Comparison of ENCODE assay signal across 12 cellular contexts in the genomic region with DNA sequence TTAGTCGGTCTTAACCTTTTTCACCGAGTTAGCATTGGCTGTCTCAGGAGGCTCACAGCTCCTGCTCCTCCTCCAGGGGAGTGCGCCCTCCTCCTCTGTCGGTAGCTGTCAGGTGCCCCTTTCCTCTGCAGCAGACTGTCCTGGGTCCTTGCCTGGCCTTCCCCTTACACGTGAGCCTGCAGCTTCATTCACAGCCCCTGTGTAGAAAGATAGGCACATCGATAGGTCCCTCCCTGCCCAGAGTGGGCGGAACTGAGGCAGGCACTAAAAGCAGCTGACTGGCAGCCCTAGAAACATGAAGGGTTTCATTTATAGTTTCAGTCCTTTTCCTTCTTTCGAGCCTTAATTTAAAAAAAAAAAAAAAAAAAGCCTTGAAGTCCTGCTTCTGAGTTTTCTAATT. TPM values are rescaled to one million over a fixed set of nuclear protein-coding genes. Genes with fewer than 3 reads are reported as not detected.
DNase-seq lines count a peak whose midpoint lies in the region; ATAC-seq, FAIRE-seq and TF ChIP-seq lines count a peak whose summit lies in the region.
"Had no signal": no experiment of that assay in that cellular context is flagged by ENCODE, and none has a peak within 500 bp of the region (broad histone marks: within the 10 kb centered on the region; RNA-seq: fewer than 3 reads in every experiment).

No MANE protein-coding gene starts in this region.

- H3K9me3 Mint-ChIP-seq in osteocyte (ENCODE audit: unreplicated experiment) = no peaks in the 10 kb centered on the region
- H3K9me3 Mint-ChIP-seq: memory B cell had no signal

- DNase-seq in NCI-H2227 (lab: John Stamatoyannopoulos, UW; ENCODE audit: unreplicated experiment) (peak; percentile 26), NCI-H2227 treated with DMSO at 0.1 percent for 48 hours (lab: John Stamatoyannopoulos, UW) (no peak), SK-MEL-5 (ENCODE audit: low read depth, low spot score) (peak; percentile 29), pancreas (peak in 1 of 6 donors; percentile 35), osteocyte (ENCODE audit: extremely low spot score, unreplicated experiment) (no peak), NCI-H1930 (lab: John Stamatoyannopoulos, UW) (no peak), C1 segment of cervical spinal cord (lab: John Stamatoyannopoulos, UW) (no peak)
- DNase-seq: NCI-H2029 had no signal

- H3K9me3 ChIP-seq in HEK293 (ENCODE audit: control insufficient read depth, insufficient read depth, low read depth, low read length) (no peaks in the 10 kb centered on the region), pancreas (no peaks in the 10 kb centered on the region)
- H3K9me3 ChIP-seq: thoracic aorta had no signal

- ATAC-seq in pancreas = peak in 3 of 4 donors; percentile 13 to 38 (median 29)

- H3K4me3 Mint-ChIP-seq in osteocyte (ENCODE audit: unreplicated experiment) = no peak overlapping the region
- H3K4me3 Mint-ChIP-seq: memory B cell had no signal

- no peak for FAIRE-seq in pancreas (lab: Jason Lieb, UNC)

- no peak overlapping the region for H3K4me3 ChIP-seq in HEK293 (ENCODE audit: low read depth, low read length)
- H3K4me3 ChIP-seq in pancreas = no peak overlapping the region
- H3K4me3 ChIP-seq: skin epidermis, thoracic aorta had no signal

- intact Hi-C loops in pancreas (cut with DNase I) = no loop called here

- CTCF ChIA-PET in HEK293 (lab: Yijun Ruan, JAX) = interaction anchor here (1.2 kb wide), 2 partner anchors 8 to 13 kb away, joined by 3 to 4 read pairs; no protein-coding TSS in a partner anchor

- H3K36me3 Mint-ChIP-seq in osteocyte (ENCODE audit: unreplicated experiment) = no peaks in the 10 kb centered on the region

- TF ChIP-seq CTCF in HEK293 (tag by site-specific recombination; IDR thresholded peaks at IDR 0.05) (no peak), pancreas (IDR thresholded peaks at IDR 0.05) (no peak), osteocyte (IDR thresholded peaks at IDR 0.05) (no peak)

- in situ Hi-C loops in SK-MEL-5 (cut with HindIII; ENCODE audit: low pct_unique_long_range_greater_than_20kb, low sequenced_read_pairs) = no loop called here

- peaks cover 42% of the 10 kb centered on the region for H3K4me1 ChIP-seq in HEK293 (ENCODE audit: control insufficient read depth, insufficient read depth, low read length)
- H3K4me1 ChIP-seq in pancreas = peaks cover 8 to 37% (median 21%) of the 10 kb centered on the region in 3 donors

- H3K27ac ChIP-seq in HEK293 (ENCODE audit: extremely low read depth, low read depth, low read length) = no peak overlapping the region
- no peak overlapping the region for H3K27ac ChIP-seq in pancreas
- H3K27ac ChIP-seq: thoracic aorta had no signal

- no peaks in the 10 kb centered on the region for H3K27me3 ChIP-seq in pancreas

- POLR2A ChIA-PET in HEK293 (lab: Yijun Ruan, JAX) = interaction anchor here (1.1 kb wide), 1 partner anchor 97 kb away, joined by 3 read pairs; the partner anchor contains the start of gene SRD5A1

- H3K36me3 ChIP-seq in HEK293 (ENCODE audit: control insufficient read depth in 2 of 2, insufficient read depth in 1 of 2, low read length in 2 of 2) (peaks cover 0 to 29% of the 10 kb centered on the region in 2 experiments; a peak in 1 of 3 replicates), pancreas (no peaks in the 10 kb centered on the region)
- H3K36me3 ChIP-seq: thoracic aorta had no signal

- 40 to 42% methylated on average over 8 of the region's 8 CpGs for WGBS in pancreas, 2 donors

- no peaks in the 10 kb centered on the region for H3K27me3 Mint-ChIP-seq in osteocyte (ENCODE audit: unreplicated experiment)
- H3K27me3 Mint-ChIP-seq: memory B cell had no signal

- no peak overlapping the region for H3K27ac Mint-ChIP-seq in osteocyte (ENCODE audit: unreplicated experiment)
- H3K27ac Mint-ChIP-seq: memory B cell had no signal

- H3K4me1 Mint-ChIP-seq in osteocyte (ENCODE audit: unreplicated experiment) = peaks cover 68% of the 10 kb centered on the region

TF ChIP-seq in HEK293, 187 proteins besides CTCF, POLR2A, EP300 and RAD21 (continues in another document):
- no peak for TF ChIP-seq ZNF792 (tag by site-specific recombination; IDR thresholded peaks at IDR 0.05)
- no peak for TF ChIP-seq ZNF837 (tag by site-specific recombination; IDR thresholded peaks at IDR 0.05)
- no peak for TF ChIP-seq ZNF558 (tag by site-specific recombination; IDR thresholded peaks at IDR 0.05)
- TF ChIP-seq ZNF530 (tag by site-specific recombination; IDR thresholded peaks at IDR 0.05; ENCODE audit: low read depth) = no peak
- no peak for TF ChIP-seq ZNF404 (tag by site-specific recombination; IDR thresholded peaks at IDR 0.05)
- no peak for TF ChIP-seq ZNF529 (tag by site-specific recombination; IDR thresholded peaks at IDR 0.05; ENCODE audit: insufficient replicate concordance)
- TF ChIP-seq, protein P1, sequence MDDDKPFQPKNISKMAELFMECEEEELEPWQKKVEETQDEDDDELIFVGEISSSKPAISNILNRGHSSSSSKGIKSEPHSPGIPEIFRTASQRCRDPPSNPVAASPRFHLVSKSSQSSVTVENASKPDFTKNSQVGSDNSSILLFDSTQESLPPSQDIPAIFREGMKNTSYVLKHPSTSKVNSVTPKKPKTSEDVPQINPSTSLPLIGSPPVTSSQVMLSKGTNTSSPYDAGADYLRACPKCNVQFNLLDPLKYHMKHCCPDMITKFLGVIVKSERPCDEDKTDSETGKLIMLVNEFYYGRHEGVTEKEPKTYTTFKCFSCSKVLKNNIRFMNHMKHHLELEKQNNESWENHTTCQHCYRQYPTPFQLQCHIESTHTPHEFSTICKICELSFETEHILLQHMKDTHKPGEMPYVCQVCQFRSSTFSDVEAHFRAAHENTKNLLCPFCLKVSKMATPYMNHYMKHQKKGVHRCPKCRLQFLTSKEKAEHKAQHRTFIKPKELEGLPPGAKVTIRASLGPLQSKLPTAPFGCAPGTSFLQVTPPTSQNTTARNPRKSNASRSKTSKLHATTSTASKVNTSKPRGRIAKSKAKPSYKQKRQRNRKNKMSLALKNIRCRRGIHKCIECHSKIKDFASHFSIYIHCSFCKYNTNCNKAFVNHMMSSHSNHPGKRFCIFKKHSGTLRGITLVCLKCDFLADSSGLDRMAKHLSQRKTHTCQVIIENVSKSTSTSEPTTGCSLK (tag by site-specific recombination; IDR thresholded peaks at IDR 0.05) = no peak
- TF ChIP-seq PATZ1 (tag by site-specific recombination; IDR thresholded peaks at IDR 0.05) = no peak
- TF ChIP-seq, protein P2, sequence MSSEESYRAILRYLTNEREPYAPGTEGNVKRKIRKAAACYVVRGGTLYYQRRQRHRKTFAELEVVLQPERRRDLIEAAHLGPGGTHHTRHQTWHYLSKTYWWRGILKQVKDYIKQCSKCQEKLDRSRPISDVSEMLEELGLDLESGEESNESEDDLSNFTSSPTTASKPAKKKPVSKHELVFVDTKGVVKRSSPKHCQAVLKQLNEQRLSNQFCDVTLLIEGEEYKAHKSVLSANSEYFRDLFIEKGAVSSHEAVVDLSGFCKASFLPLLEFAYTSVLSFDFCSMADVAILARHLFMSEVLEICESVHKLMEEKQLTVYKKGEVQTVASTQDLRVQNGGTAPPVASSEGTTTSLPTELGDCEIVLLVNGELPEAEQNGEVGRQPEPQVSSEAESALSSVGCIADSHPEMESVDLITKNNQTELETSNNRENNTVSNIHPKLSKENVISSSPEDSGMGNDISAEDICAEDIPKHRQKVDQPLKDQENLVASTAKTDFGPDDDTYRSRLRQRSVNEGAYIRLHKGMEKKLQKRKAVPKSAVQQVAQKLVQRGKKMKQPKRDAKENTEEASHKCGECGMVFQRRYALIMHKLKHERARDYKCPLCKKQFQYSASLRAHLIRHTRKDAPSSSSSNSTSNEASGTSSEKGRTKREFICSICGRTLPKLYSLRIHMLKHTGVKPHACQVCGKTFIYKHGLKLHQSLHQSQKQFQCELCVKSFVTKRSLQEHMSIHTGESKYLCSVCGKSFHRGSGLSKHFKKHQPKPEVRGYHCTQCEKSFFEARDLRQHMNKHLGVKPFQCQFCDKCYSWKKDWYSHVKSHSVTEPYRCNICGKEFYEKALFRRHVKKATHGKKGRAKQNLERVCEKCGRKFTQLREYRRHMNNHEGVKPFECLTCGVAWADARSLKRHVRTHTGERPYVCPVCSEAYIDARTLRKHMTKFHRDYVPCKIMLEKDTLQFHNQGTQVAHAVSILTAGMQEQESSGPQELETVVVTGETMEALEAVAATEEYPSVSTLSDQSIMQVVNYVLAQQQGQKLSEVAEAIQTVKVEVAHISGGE (tag by site-specific recombination; conservative IDR thresholded peaks at IDR 0.05; ENCODE audit: low read depth) = no peak
- TF ChIP-seq ZNF16 (tag by site-specific recombination; IDR thresholded peaks at IDR 0.05; ENCODE audit: low read depth) = no peak
- no peak for TF ChIP-seq SETDB1 (IDR thresholded peaks at IDR 0.05; ENCODE audit: insufficient read length, low read length)

RNA-seq across cellular contexts. Expression of gene TENT4A, which starts 17.2 kb away (rescaled TPM):
- 5.5 and 8.9 TPM in 2 replicates for total RNA-seq in SK-MEL-5 (2014; rRNA removed; shearing (Covaris generic))
- polyA plus RNA-seq in SK-MEL-5 (2015; cell fraction: cytosol; rRNA removed) = 20.6 and 31.2 TPM in 2 replicates
- polyA plus RNA-seq in SK-MEL-5 (2015; cell fraction: nucleus; rRNA removed) = 83.5 and 91.7 TPM in 2 replicates
- total RNA-seq in pancreas = 10 to 100 TPM in 1 of 6 donors, 1 to 10 TPM in 5; 7.0 to 13.5 (median 8.5) TPM
- polyA plus RNA-seq in pancreas = 10 to 100 TPM in 1 of 2 donors, 1 to 10 TPM in 1; 8.3 to 13.6 TPM
- 21.3 and 21.6 TPM in 2 replicates for total RNA-seq in osteocyte

Comparison
In these comparisons a context has a peak if more than half of its experiments do, and no peak if none do; other contexts are left out.
1. DNase-seq: peak in NCI-H2227 (single experiment) and SK-MEL-5 (single experiment); none in NCI-H2227 treated with DMSO at 0.1 percent for 48 hours (single experiment), osteocyte (single experiment), NCI-H1930 (0 of 2) and C1 segment of cervical spinal cord (0 of 14).